Comparison of ENCODE assay signal across 1 cellular context in genomic region chr1:20507564-20508410, GRCh38.
TF ChIP-seq lines count a peak whose summit lies in the region.

MUL1 (minus strand) TSS chr1:20508151; CDS start chr1:20508024, 127 bp downstream.

TF ChIP-seq in K562, 482 proteins besides CTCF, POLR2A, EP300 and RAD21 (continued from another document and continues in another):
- TF ChIP-seq ARID3A (IDR thresholded peaks at IDR 0.05; ENCODE audit: borderline replicate concordance, low read depth, low read length) (no peak), NR0B1 (IDR thresholded peaks at IDR 0.05; ENCODE audit: partially characterized antibody) (no peak), MLLT1 (IDR thresholded peaks at IDR 0.05) (no peak; a peak in 1 of 4 replicates), HDAC8 (tag; IDR thresholded peaks at IDR 0.05) (no peak), ZNF639 (CRISPR knock-in tag; conservative IDR thresholded peaks at IDR 0.05 in 1 of 2, IDR thresholded peaks at IDR 0.05 in 1 of 2) (peak in 1 of 2 experiments; percentile 78; a peak in 2 of 4 replicates), CC2D1A (IDR thresholded peaks at IDR 0.05) (peak; percentile 69), DEAF1 (CRISPR knock-in tag; IDR thresholded peaks at IDR 0.05) (no peak), ARID4B (CRISPR knock-in tag; IDR thresholded peaks at IDR 0.05) (peak; percentile 95), TAL1 (IDR thresholded peaks at IDR 0.05) (no peak), MAX (CRISPR knock-in tag; IDR thresholded peaks at IDR 0.05) (no peak), PCBP1 (IDR thresholded peaks at IDR 0.05; ENCODE audit: low read depth, low read length, poor library complexity, severe bottlenecking) (peak; percentile 59), RNF219 (CRISPR knock-in tag; IDR thresholded peaks at IDR 0.05) (no peak), ETV1 (tag; conservative IDR thresholded peaks at IDR 0.05; ENCODE audit: low read depth) (peak; percentile 96), KAT8 (IDR thresholded peaks at IDR 0.05; ENCODE audit: low read depth) (no peak), ZNF668 (CRISPR knock-in tag; IDR thresholded peaks at IDR 0.05) (no peak), CCNT2 (IDR thresholded peaks at IDR 0.05; ENCODE audit: borderline replicate concordance, extremely low read depth, insufficient read length, low read depth, low read length) (no peak), SPI1 (IDR thresholded peaks at IDR 0.05; ENCODE audit: borderline replicate concordance, low read depth, low read length) (no peak), ZNF507 (tag; conservative IDR thresholded peaks at IDR 0.05) (no peak), TBL1XR1 (IDR thresholded peaks at IDR 0.05; ENCODE audit: low read length in 2 of 2) (peak in 1 of 2 experiments; percentile 69; a peak in 2 of 4 replicates), BCL6 (CRISPR knock-in tag; IDR thresholded peaks at IDR 0.05) (no peak), FOXP4 (CRISPR knock-in tag; IDR thresholded peaks at IDR 0.05; ENCODE audit: borderline replicate concordance) (peak; percentile 82; the same call in 1 of the 2 replicates), MYBL2 (IDR thresholded peaks at IDR 0.05; ENCODE audit: low read depth) (no peak), MYBL2 (CRISPR knock-in tag; IDR thresholded peaks at IDR 0.05; ENCODE audit: borderline replicate concordance) (no peak), ZNF12 (CRISPR knock-in tag; IDR thresholded peaks at IDR 0.05) (no peak; the same call in 1 of the 2 replicates), FUS (optimal IDR thresholded peaks at IDR 0.05; ENCODE audit: low read depth, low read length) (no peak), E2F8 (IDR thresholded peaks at IDR 0.05; ENCODE audit: low read depth, partially characterized antibody) (peak; percentile 96), CBX5 (IDR thresholded peaks at IDR 0.05; ENCODE audit: borderline replicate concordance, low read depth) (no peak), HNRNPK (IDR thresholded peaks at IDR 0.05; ENCODE audit: low read depth, low read length, poor library complexity, severe bottlenecking) (no peak), KLF1 (tag; IDR thresholded peaks at IDR 0.05) (peak; percentile 90), ZNF780A (CRISPR knock-in tag; IDR thresholded peaks at IDR 0.05) (no peak), ZNF449 (CRISPR knock-in tag; IDR thresholded peaks at IDR 0.05) (no peak), MED1 (CRISPR knock-in tag; IDR thresholded peaks at IDR 0.05; ENCODE audit: borderline replicate concordance) (no peak), FOXO4 (CRISPR knock-in tag; IDR thresholded peaks at IDR 0.05) (no peak)
